ENCODE assay signal across 19 cellular contexts in the genomic region with DNA sequence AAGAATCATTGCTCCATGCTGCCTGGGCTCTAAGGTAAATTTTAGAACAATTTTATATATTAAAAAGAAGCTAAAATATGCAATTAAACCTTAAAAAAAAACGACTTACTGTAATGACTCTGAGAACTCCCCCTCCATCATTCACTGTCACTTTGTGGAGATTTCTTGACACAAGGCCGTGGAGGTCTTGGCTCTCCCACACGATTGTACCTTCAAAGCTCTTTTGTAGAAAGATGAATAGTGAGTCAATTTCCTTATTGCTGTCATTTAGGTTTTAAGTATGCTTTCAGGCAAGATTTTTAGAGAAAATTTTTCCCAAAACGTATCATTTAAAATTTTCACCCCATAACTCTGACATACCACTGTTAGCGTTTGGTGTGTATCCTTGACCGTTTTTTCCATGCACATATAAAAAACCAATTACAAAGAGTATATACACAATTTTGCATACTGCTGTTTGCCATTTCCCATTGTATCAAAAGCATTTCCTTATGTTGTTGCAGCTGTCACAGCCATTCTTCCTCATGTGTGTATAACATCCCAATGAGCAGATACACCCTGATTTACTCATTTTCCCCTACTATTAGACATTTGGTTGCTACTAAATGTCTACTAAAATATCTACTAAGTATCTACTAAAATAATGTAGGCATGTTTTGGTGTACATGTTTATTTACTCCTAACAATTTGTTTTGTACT.
"Had no signal": no experiment of that assay in that cellular context is flagged by ENCODE, and none has a peak within 500 bp of the region (broad histone marks: within the 10 kb centered on the region; RNA-seq: fewer than 3 reads in every experiment).

No MANE protein-coding gene starts in this region.

- DNase-seq: activated B cell treated with CpG ODN at 0.5 μM for 24 hours; activated CD4-positive, alpha-beta memory T cell treated with anti-CD3 and anti-CD28 coated beads for 36 hours; activated CD4-positive, alpha-beta T cell treated with anti-CD3 and anti-CD28 coated beads for 1 hour; activated CD4-positive, alpha-beta T cell treated with anti-CD3 and anti-CD28 coated beads, Interleukin-2, amount 10 ng/mL, durations not matched to agents 24 days and 14 days; activated CD8-positive, alpha-beta memory T cell treated with anti-CD3 and anti-CD28 coated beads for 24 hours; activated gamma-delta T cell; activated naive CD4-positive, alpha-beta T cell treated with anti-CD3 and anti-CD28 coated beads for 36 hours; activated T-cell treated with anti-CD3 and anti-CD28 coated beads, Interleukin-2, amount 50 U/mL, for 48 hours; amygdala; NCI-H1105 treated with DMSO at 0.1 percent for 48 hours; NCI-H146; NCI-H187 treated with DMSO at 0.1 percent for 48 hours; NCI-H446; NCI-H524; PC-3; SHP77 treated with DMSO at 0.1 percent for 48 hours; T-helper 17 cell; T-helper 9 cell had no signal

- ATAC-seq: activated T-helper 17 cell treated with anti-CD3 and anti-CD28 coated beads, Interleukin-2, amount 50 U/mL, for 72 hours; PC-3; T-helper 17 cell had no signal
